ENCODE assay signal across 1 cellular context in the genomic region with DNA sequence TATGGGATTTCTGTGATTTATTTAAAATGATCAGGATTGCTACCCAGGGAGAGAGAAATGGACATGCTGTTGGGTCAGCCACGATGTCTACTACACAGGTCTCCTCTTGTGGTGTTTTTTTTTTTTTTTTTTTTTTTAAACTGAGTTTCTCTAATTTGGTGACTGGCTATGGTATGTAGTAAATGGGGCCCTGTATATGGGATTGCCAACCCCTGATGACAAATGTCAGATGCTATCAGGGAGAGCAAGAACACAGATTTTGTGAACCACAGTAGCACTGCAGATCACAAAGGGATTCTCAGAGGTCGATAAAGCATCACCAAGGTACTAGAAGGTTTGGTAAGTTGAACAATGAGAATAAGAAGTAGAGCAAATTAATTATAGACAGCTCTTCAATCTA.
A peak's percentile ranks its signal among the peaks of the same experiment; 100 is the strongest.
TF ChIP-seq lines count a peak whose summit lies in the region.

No MANE protein-coding gene starts in this region.

TF ChIP-seq in GM12878, 131 proteins besides CTCF, POLR2A, EP300 and RAD21:
- TF ChIP-seq ZNF274 (IDR thresholded peaks at IDR 0.05; ENCODE audit: insufficient read depth, insufficient read length) (no peak), ZNF384 (IDR thresholded peaks at IDR 0.05; ENCODE audit: borderline replicate concordance, low read depth, low read length) (0 out of 2 replicates have a peak, but pooled peaks have one; percentile 52)
TF ChIP-seq in GM12878: peak in this region for 1.
